ENCODE assay signal across 2 cellular contexts in genomic region chr16:75192606-75193264, GRCh38.
TF ChIP-seq lines count a peak whose summit lies in the region.

No MANE protein-coding gene starts in this region.

TF ChIP-seq in IMR-90, 13 proteins besides CTCF, POLR2A, EP300 and RAD21:
- TF ChIP-seq MAFK (IDR thresholded peaks at IDR 0.05; ENCODE audit: low read depth, low read length) = no peak
- TF ChIP-seq SMC3 (IDR thresholded peaks at IDR 0.05; ENCODE audit: low read depth, low read length) = no peak
- no peak for TF ChIP-seq NFE2L2 (IDR thresholded peaks at IDR 0.05; ENCODE audit: low read depth, low read length)
- no peak for TF ChIP-seq BHLHE40 (IDR thresholded peaks at IDR 0.05; ENCODE audit: low read depth, low read length)

TF ChIP-seq in HepG2, 621 proteins besides CTCF, POLR2A, EP300 and RAD21:
- TF ChIP-seq FOSL2 (CRISPR knock-in tag; IDR thresholded peaks at IDR 0.05) (peak; percentile 44), CREB1 (IDR thresholded peaks at IDR 0.05) (peak; percentile 47; the same call in 1 of the 2 replicates), CREB1 (CRISPR knock-in tag; IDR thresholded peaks at IDR 0.05) (no peak), TBX3 (IDR thresholded peaks at IDR 0.05; ENCODE audit: borderline replicate concordance) (no peak), ZNF607 (CRISPR knock-in tag; IDR thresholded peaks at IDR 0.05; ENCODE audit: borderline replicate concordance) (0 out of 2 replicates have a peak, but pooled peaks have one; percentile 12)
